24 cellular contexts compared by ENCODE assay signal in genomic region chr12:52542785-52543318, GRCh38. TPM values are rescaled to one million over a fixed set of nuclear protein-coding genes. Genes with fewer than 3 reads are reported as not detected.
A peak's percentile ranks its signal among the peaks of the same experiment; 100 is the strongest.
DNase-seq lines count a peak whose midpoint lies in the region; ATAC-seq and TF ChIP-seq lines count a peak whose summit lies in the region.
"Had no signal": no experiment of that assay in that cellular context is flagged by ENCODE, and none has a peak within 500 bp of the region (broad histone marks: within the 10 kb centered on the region; RNA-seq: fewer than 3 reads in every experiment).

No MANE protein-coding gene starts in this region.

- no peak for TF ChIP-seq CTCF in spleen (IDR thresholded peaks at IDR 0.05 in 8 of 11, conservative IDR thresholded peaks at IDR 0.05 in 3 of 11)

- H3K4me1 Mint-ChIP-seq in stimulated activated naive CD8-positive, alpha-beta T cell treated with anti-CD3 and anti-CD28 coated beads, Interleukin-15, amount 100 ng/mL, for 72 hours, result peaks cover 10% of the 10 kb centered on the region
- peaks cover 6% of the 10 kb centered on the region for H3K4me1 Mint-ChIP-seq in activated naive CD8-positive, alpha-beta T cell treated with anti-CD3 and anti-CD28 coated beads, Interleukin-2, amount 50 U/mL, for 24 hours
- H3K4me1 Mint-ChIP-seq: CD4-positive, CD25-positive, alpha-beta regulatory T cell had no signal

- H3K9me3 ChIP-seq in spleen, result no peaks in the 10 kb centered on the region
- H3K9me3 ChIP-seq: BLaER1 had no signal

- no peak overlapping the region for H3K27ac ChIP-seq in spleen
- H3K27ac ChIP-seq: BLaER1, KMS-11, PC-9 had no signal

- no peak for TF ChIP-seq POLR2A in spleen (IDR thresholded peaks at IDR 0.05)

- no peaks in the 10 kb centered on the region for H3K9me3 Mint-ChIP-seq in stimulated activated naive CD8-positive, alpha-beta T cell treated with anti-CD3 and anti-CD28 coated beads, Interleukin-15, amount 100 ng/mL, for 72 hours
- H3K9me3 Mint-ChIP-seq in activated naive CD8-positive, alpha-beta T cell treated with anti-CD3 and anti-CD28 coated beads, Interleukin-2, amount 50 U/mL, for 24 hours, result no peaks in the 10 kb centered on the region
- H3K9me3 Mint-ChIP-seq: T-cell had no signal

- H3K4me3 ChIP-seq in spleen, result no peak overlapping the region
- H3K4me3 ChIP-seq: BLaER1, PC-9 had no signal

- H3K27me3 Mint-ChIP-seq in stimulated activated naive CD8-positive, alpha-beta T cell treated with anti-CD3 and anti-CD28 coated beads, Interleukin-15, amount 100 ng/mL, for 72 hours, result no peaks in the 10 kb centered on the region
- H3K27me3 Mint-ChIP-seq in activated naive CD8-positive, alpha-beta T cell treated with anti-CD3 and anti-CD28 coated beads, Interleukin-2, amount 50 U/mL, for 24 hours, result no peaks in the 10 kb centered on the region

- peaks cover 0 to 3% (median 0%) of the 10 kb centered on the region in 7 donors for H3K27me3 ChIP-seq in spleen (replicated peaks in 1 of 7)
- H3K27me3 ChIP-seq: BLaER1 had no signal

- H3K27ac Mint-ChIP-seq in stimulated activated naive CD8-positive, alpha-beta T cell treated with anti-CD3 and anti-CD28 coated beads, Interleukin-15, amount 100 ng/mL, for 72 hours, result peak overlapping the region; percentile 62 to 67
- peak overlapping the region; percentile 10 for H3K27ac Mint-ChIP-seq in activated naive CD8-positive, alpha-beta T cell treated with anti-CD3 and anti-CD28 coated beads, Interleukin-2, amount 50 U/mL, for 24 hours
- H3K27ac Mint-ChIP-seq: CD4-positive, CD25-positive, alpha-beta regulatory T cell; T-cell had no signal

- H3K36me3 ChIP-seq in spleen, result no peaks in the 10 kb centered on the region
- H3K36me3 ChIP-seq: BLaER1 had no signal

- no peaks in the 10 kb centered on the region for H3K36me3 Mint-ChIP-seq in activated naive CD8-positive, alpha-beta T cell treated with anti-CD3 and anti-CD28 coated beads, Interleukin-2, amount 50 U/mL, for 24 hours (ENCODE audit: low read depth)
- H3K36me3 Mint-ChIP-seq: CD4-positive, CD25-positive, alpha-beta regulatory T cell; T-cell had no signal

- ATAC-seq in stimulated activated naive CD8-positive, alpha-beta T cell treated with anti-CD3 and anti-CD28 coated beads, Interleukin-15, amount 100 ng/mL, for 72 hours, result peak; percentile 24
- no peak for ATAC-seq in stimulated activated naive CD8-positive, alpha-beta T cell treated with anti-CD3 and anti-CD28 coated beads, Interleukin-15, Interleukin-2, amounts not matched to agents 100 U/mL and 50 U/mL, for 24 hours
- ATAC-seq in activated naive CD8-positive, alpha-beta T cell treated with anti-CD3 and anti-CD28 coated beads, Interleukin-2, amount 50 U/mL, for 24 hours, result no peak

- 61 to 72% (median 67%) methylated on average over 7 of the region's 7 CpGs for WGBS in spleen, 5 donors

- intact Hi-C loops in spleen (cut with DNase I; ENCODE audit: low total_unique reads), result no loop called here

- DNase-seq in stimulated activated naive CD8-positive, alpha-beta T cell treated with anti-CD3 and anti-CD28 coated beads, Interleukin-15, amount 100 ng/mL, for 72 hours, result no peak
- DNase-seq in stimulated activated naive CD8-positive, alpha-beta T cell treated with anti-CD3 and anti-CD28 coated beads, Interleukin-15, Interleukin-2, amounts not matched to agents 100 U/mL and 50 U/mL, for 24 hours, result no peak
- no peak for DNase-seq in activated naive CD8-positive, alpha-beta T cell treated with anti-CD3 and anti-CD28 coated beads, Interleukin-2, amount 50 U/mL, for 24 hours
- DNase-seq in spleen, result peak; percentile 38
- DNase-seq in activated CD4-positive, CD25-positive, alpha-beta regulatory T cell treated with anti-CD3 and anti-CD28 coated beads, Interleukin-2, amount 50 U/mL, for 72 hours, result no peak
- no peak for DNase-seq in DMS153 treated with DMSO at 0.1 percent for 48 hours (lab: John Stamatoyannopoulos, UW; ENCODE audit: unreplicated experiment)
- DNase-seq: CD4-positive, CD25-positive, alpha-beta regulatory T cell; DMS153; IMR-90; MM.1S; NCI-H1092 treated with DMSO at 0.1 percent for 48 hours; NCI-H1436; NCI-H187 treated with DMSO at 0.1 percent for 48 hours; NCI-H446; NCI-H524 treated with DMSO at 0.1 percent for 48 hours; NCI-H774; PC-9; SHP77; T-cell had no signal

- H3K4me3 Mint-ChIP-seq in stimulated activated naive CD8-positive, alpha-beta T cell treated with anti-CD3 and anti-CD28 coated beads, Interleukin-15, amount 100 ng/mL, for 72 hours, result no peak overlapping the region
- no peak overlapping the region for H3K4me3 Mint-ChIP-seq in activated naive CD8-positive, alpha-beta T cell treated with anti-CD3 and anti-CD28 coated beads, Interleukin-2, amount 50 U/mL, for 24 hours
- H3K4me3 Mint-ChIP-seq: CD4-positive, CD25-positive, alpha-beta regulatory T cell; T-cell had no signal

- H3K4me1 ChIP-seq in spleen, result no peaks in the 10 kb centered on the region

RNA-seq across cellular contexts. Expression of gene KRT71, which starts 10.1 kb away (rescaled TPM):
- total RNA-seq in spleen, result not detected
- not detected for polyA plus RNA-seq in spleen
- total RNA-seq: CD4-positive, CD25-positive, alpha-beta regulatory T cell; IMR-90; PC-9; RPMI7951; SK-MEL-5; T-cell had no signal
- polyA plus RNA-seq: AG04450; CD4-positive, CD25-positive, alpha-beta regulatory T cell; IMR-90 had no signal

RNA-seq across cellular contexts. Expression of gene KRT5, which starts 22.7 kb away (rescaled TPM):
- total RNA-seq in spleen, result 1 to 10 TPM in 2 of 7 donors, under 1 TPM in 2, not detected in 3; 0.23 to 1.5 (median 0.85) TPM
- polyA plus RNA-seq in spleen, result 1 to 10 TPM in 1 of 3 donors, under 1 TPM in 2; 0.93 to 1.9 (median 0.96) TPM
- total RNA-seq: CD4-positive, CD25-positive, alpha-beta regulatory T cell; IMR-90; RPMI7951; SK-MEL-5; T-cell had no signal
- polyA plus RNA-seq: AG04450; CD4-positive, CD25-positive, alpha-beta regulatory T cell; IMR-90 had no signal

RNA-seq across cellular contexts. Expression of gene KRT74, which starts 30.8 kb away (rescaled TPM):
- total RNA-seq in spleen, result not detected
- polyA plus RNA-seq in spleen, result not detected
- total RNA-seq: CD4-positive, CD25-positive, alpha-beta regulatory T cell; IMR-90; PC-9; RPMI7951; SK-MEL-5 had no signal
- polyA plus RNA-seq: AG04450; CD4-positive, CD25-positive, alpha-beta regulatory T cell; IMR-90 had no signal

RNA-seq across cellular contexts. Expression of gene KRT6A, which starts 49.8 kb away (rescaled TPM):
- not detected for total RNA-seq in spleen
- polyA plus RNA-seq in spleen, result under 1 TPM; 0.42 to 0.83 (median 0.45) TPM
- total RNA-seq: CD4-positive, CD25-positive, alpha-beta regulatory T cell; IMR-90; RPMI7951; SK-MEL-5; T-cell had no signal
- polyA plus RNA-seq: AG04450; CD4-positive, CD25-positive, alpha-beta regulatory T cell; IMR-90 had no signal

RNA-seq across cellular contexts. Expression of gene KRT72, which starts 58.4 kb away (rescaled TPM):
- 1 to 10 TPM in 2 of 7 donors, under 1 TPM in 4, not detected in 1; 0.52 to 2.2 (median 0.78) TPM for total RNA-seq in spleen
- 1 to 10 TPM in 2 of 3 donors, under 1 TPM in 1; 0.86 to 1.7 (median 1.4) TPM for polyA plus RNA-seq in spleen
- total RNA-seq: IMR-90, PC-9, RPMI7951, SK-MEL-5 had no signal
- polyA plus RNA-seq: AG04450, IMR-90 had no signal
